8 cellular contexts compared by ENCODE assay signal in the genomic region with DNA sequence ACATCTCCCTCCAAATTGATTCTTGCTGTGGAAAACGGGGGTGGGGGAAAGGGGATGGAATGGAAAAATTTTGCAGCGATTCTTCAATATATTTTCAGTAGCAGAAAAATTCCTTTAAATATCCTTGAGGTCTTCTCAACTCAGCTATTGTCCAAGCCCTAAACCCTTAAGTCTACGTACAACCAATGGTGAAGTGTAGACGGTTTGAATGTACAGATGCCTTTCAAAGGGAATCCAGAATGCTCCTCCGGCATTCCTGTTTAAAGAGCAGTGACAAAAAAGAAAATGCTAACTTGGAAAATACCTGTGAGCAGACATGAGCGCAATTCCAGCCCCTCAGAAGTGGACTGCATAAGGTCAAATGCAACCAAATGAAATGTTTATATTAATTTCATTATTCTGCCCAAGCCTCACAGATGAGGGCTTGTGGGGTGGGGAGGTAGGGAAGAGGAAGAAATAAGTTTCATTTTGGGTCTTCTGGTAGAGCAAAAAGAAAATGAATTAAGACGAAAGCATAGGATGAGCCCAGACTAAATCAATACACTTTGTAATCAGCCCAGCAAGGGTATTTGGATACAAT. TPM values are rescaled to one million over a fixed set of nuclear protein-coding genes. Genes with fewer than 3 reads are reported as not detected.
DNase-seq lines count a peak whose midpoint lies in the region; ATAC-seq, FAIRE-seq and TF ChIP-seq lines count a peak whose summit lies in the region.

No MANE protein-coding gene starts in this region.

- peak overlapping the region; percentile 64 to 84 for H3K27ac Mint-ChIP-seq in natural killer cell treated with Interleukin-12 subunit alpha and Interleukin-12 subunit beta and Interleukin-15 and Interleukin-18, amount 100 ng/mL, for 72 hours

- H3K4me2 ChIP-seq in BLaER1 = peak overlapping the region; percentile 97

- FAIRE-seq in RCC 7860 (lab: Jason Lieb, UNC) (no peak), D721Med (lab: Jason Lieb, UNC) (no peak)

- H3K27me3 ChIP-seq in BLaER1 (peaks cover 66% of the 10 kb centered on the region), duodenal mucosa (ENCODE audit: control insufficient read depth in 1 of 2, insufficient read depth in 2 of 2, low read length in 2 of 2) (no peaks in the 10 kb centered on the region)

- TF ChIP-seq CTCF in D721Med (IDR thresholded peaks at IDR 0.05; ENCODE audit: insufficient read depth, missing control alignments) = no peak

- H3K9me3 ChIP-seq in BLaER1 (no peaks in the 10 kb centered on the region), duodenal mucosa (ENCODE audit: control insufficient read depth in 1 of 2, low read length in 2 of 2) (no peaks in the 10 kb centered on the region)

- H3K9ac ChIP-seq in BLaER1 (no peak overlapping the region), duodenal mucosa (ENCODE audit: low read depth in 1 of 2, low read length in 2 of 2) (peak overlapping the region; percentile 88 to 94)

- ATAC-seq in natural killer cell treated with Interleukin-12 subunit alpha and Interleukin-12 subunit beta and Interleukin-15 and Interleukin-18, amount 100 ng/mL, for 72 hours = no peak
- no peak for ATAC-seq in HG03354 (IDR thresholded peaks at IDR 0.05; ENCODE audit: poor library complexity, severe bottlenecking, unreplicated experiment)

- H3K27me3 Mint-ChIP-seq in natural killer cell treated with Interleukin-12 subunit alpha and Interleukin-12 subunit beta and Interleukin-15 and Interleukin-18, amount 100 ng/mL, for 72 hours = peaks cover 6 to 7% of the 10 kb centered on the region in 2 donors

- peak; percentile 7 for DNase-seq in M059J (ENCODE audit: low read depth)
- DNase-seq in natural killer cell treated with Interleukin-12 subunit alpha and Interleukin-12 subunit beta and Interleukin-15 and Interleukin-18, amount 100 ng/mL, for 72 hours (ENCODE audit: low spot score) = no peak
- no peak for DNase-seq in RCC 7860 (ENCODE audit: low spot score)
- DNase-seq in SK-N-DZ (ENCODE audit: low spot score) = no peak
- DNase-seq in D721Med (ENCODE audit: insufficient read length, low spot score) = no peak

- peak overlapping the region; percentile 83 for H3K4me3 ChIP-seq in BLaER1
- peak overlapping the region; percentile 90 to 94 for H3K4me3 ChIP-seq in duodenal mucosa (ENCODE audit: low read depth in 1 of 2, low read length in 2 of 2)

- H3K9me3 Mint-ChIP-seq in natural killer cell treated with Interleukin-12 subunit alpha and Interleukin-12 subunit beta and Interleukin-15 and Interleukin-18, amount 100 ng/mL, for 72 hours = no peaks in the 10 kb centered on the region

- H3K27ac ChIP-seq in BLaER1 (no peak overlapping the region), duodenal mucosa (ENCODE audit: low read depth, low read length) (no peak overlapping the region)

- H3K4me3 Mint-ChIP-seq in natural killer cell treated with Interleukin-12 subunit alpha and Interleukin-12 subunit beta and Interleukin-15 and Interleukin-18, amount 100 ng/mL, for 72 hours = peak overlapping the region; percentile 96

- no peaks in the 10 kb centered on the region for H3K36me3 ChIP-seq in BLaER1
- no peaks in the 10 kb centered on the region for H3K36me3 ChIP-seq in duodenal mucosa (ENCODE audit: control insufficient read depth in 1 of 2, insufficient read depth in 2 of 2, low read length in 2 of 2)

- H3K4me1 Mint-ChIP-seq in natural killer cell treated with Interleukin-12 subunit alpha and Interleukin-12 subunit beta and Interleukin-15 and Interleukin-18, amount 100 ng/mL, for 72 hours (ENCODE audit: low read depth in 2 of 2) = peaks cover 26 to 34% of the 10 kb centered on the region in 2 donors

- H3K4me1 ChIP-seq in BLaER1 (peaks cover 22% of the 10 kb centered on the region), duodenal mucosa (ENCODE audit: control insufficient read depth in 1 of 2, insufficient read depth in 2 of 2, low read length in 2 of 2) (peaks cover 28 to 48% of the 10 kb centered on the region in 2 donors)

- peaks cover 62% of the 10 kb centered on the region for H4K20me1 ChIP-seq in BLaER1

- no peaks in the 10 kb centered on the region for H3K36me3 Mint-ChIP-seq in natural killer cell treated with Interleukin-12 subunit alpha and Interleukin-12 subunit beta and Interleukin-15 and Interleukin-18, amount 100 ng/mL, for 72 hours

RNA-seq across cellular contexts. Expression of a gene that starts 2.8 kb away (rescaled TPM):
- total RNA-seq in M059J (2014; rRNA removed; shearing (Covaris generic)) = 18.1 and 19.2 TPM in 2 replicates
- total RNA-seq in natural killer cell treated with Interleukin-12 subunit alpha and Interleukin-12 subunit beta and Interleukin-15 and Interleukin-18, amount 100 ng/mL, for 72 hours = 10 to 100 TPM; 59.7 to 65.4 TPM
- polyA plus RNA-seq in SK-N-DZ (2014; cell fraction: cytosol; rRNA removed) = 5.9 and 6.7 TPM in 2 replicates
- polyA plus RNA-seq in SK-N-DZ (2014; cell fraction: nucleus; rRNA removed) = 5.6 and 9.7 TPM in 2 replicates
